10 cellular contexts compared by ENCODE assay signal in the genomic region with DNA sequence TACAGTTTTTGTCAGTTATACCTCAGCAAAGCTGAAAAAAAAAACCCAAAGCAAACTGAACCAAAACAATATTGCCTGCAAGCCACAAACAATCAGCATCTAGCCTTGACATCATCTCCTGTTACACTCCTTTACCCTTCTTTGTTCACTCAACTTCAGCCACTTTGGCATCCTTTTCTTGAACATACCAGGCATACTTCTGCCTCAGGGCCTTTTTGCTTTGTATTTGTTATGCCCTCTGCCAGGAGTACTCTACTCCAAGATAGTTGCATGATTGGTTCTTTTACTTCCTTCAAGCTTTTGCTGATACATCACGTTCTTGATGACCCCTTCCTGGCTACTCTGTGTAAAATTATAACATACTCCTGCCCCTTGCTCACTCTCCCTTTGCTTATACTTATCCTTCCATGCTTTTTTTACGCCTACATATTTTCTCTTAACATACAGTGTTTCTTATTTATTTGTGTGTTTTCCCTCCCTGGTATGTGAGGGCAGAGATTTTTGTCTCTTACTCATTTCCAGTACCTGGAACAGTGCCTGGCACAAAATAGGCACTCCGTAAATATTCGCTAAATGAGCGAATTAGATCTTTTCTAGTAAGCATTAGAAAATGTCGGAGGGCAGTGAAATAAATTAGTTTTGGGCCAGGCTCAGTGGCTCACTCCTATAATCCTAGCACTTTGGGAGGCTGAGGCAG. TPM values are rescaled to one million over a fixed set of nuclear protein-coding genes. Genes with fewer than 3 reads are reported as not detected.
DNase-seq lines count a peak whose midpoint lies in the region; ATAC-seq and TF ChIP-seq lines count a peak whose summit lies in the region.
"Had no signal": no experiment of that assay in that cellular context is flagged by ENCODE, and none has a peak within 500 bp of the region (broad histone marks: within the 10 kb centered on the region; RNA-seq: fewer than 3 reads in every experiment).

No MANE protein-coding gene starts in this region.

- DNase-seq in GM23338 (ENCODE audit: low spot score) (peak; percentile 91), amniotic stem cell (lab: John Stamatoyannopoulos, UW) (peak; percentile 38), glomerular visceral epithelial cell (ENCODE audit: extremely low spot score) (peak; percentile 18), pulmonary artery endothelial cell (ENCODE audit: low read depth, low spot score) (peak; percentile 93), tibial nerve (ENCODE audit: low spot score in 2 of 2) (no peak), body of pancreas (no peak)
- DNase-seq: naive thymus-derived CD4-positive, alpha-beta T cell had no signal

- no peak for TF ChIP-seq CTCF in GM23338 (conservative IDR thresholded peaks at IDR 0.05; ENCODE audit: low read depth in 2 of 2)
- TF ChIP-seq CTCF in tibial nerve (IDR thresholded peaks at IDR 0.05): no peak
- no peak for TF ChIP-seq CTCF in body of pancreas (IDR thresholded peaks at IDR 0.05)

- H3K9me3 ChIP-seq in tibial nerve: no peaks in the 10 kb centered on the region
- no peaks in the 10 kb centered on the region for H3K9me3 ChIP-seq in body of pancreas

- H3F3A ChIP-seq in GM23338 (replicated peaks; ENCODE audit: low read depth): no peaks in the 10 kb centered on the region

- H3K79me2 ChIP-seq in GM23338 (replicated peaks; ENCODE audit: insufficient read depth): peaks cover 89% of the 10 kb centered on the region

- peaks cover 16% of the 10 kb centered on the region; the same call in 1 of the 2 replicates for H4K20me1 ChIP-seq in GM23338 (replicated peaks; ENCODE audit: insufficient read depth)

- peak overlapping the region; percentile 86 for H3K27ac Mint-ChIP-seq in GM23338
- H3K27ac Mint-ChIP-seq: dendritic cell treated with granulocyte-macrophage colony-stimulating factor and Interleukin-4, amounts not matched to agents 40 ng/mL and 50 ng/mL, for 4 days had no signal

- no peak overlapping the region for H2AFZ ChIP-seq in GM23338

- H3K4me1 Mint-ChIP-seq in GM23338: peaks cover 21% of the 10 kb centered on the region

- peaks cover 6% of the 10 kb centered on the region for H3K27me3 Mint-ChIP-seq in GM23338 (ENCODE audit: insufficient read depth, low read depth, poor library complexity)
- H3K27me3 Mint-ChIP-seq: dendritic cell treated with granulocyte-macrophage colony-stimulating factor and Interleukin-4, amounts not matched to agents 40 ng/mL and 50 ng/mL, for 4 days; naive thymus-derived CD4-positive, alpha-beta T cell had no signal

- no peak for TF ChIP-seq EP300 in tibial nerve (IDR thresholded peaks at IDR 0.05)

- peaks cover 28% of the 10 kb centered on the region for H3K36me3 Mint-ChIP-seq in GM23338 (ENCODE audit: low read depth)

- H3K36me3 ChIP-seq in GM23338 (ENCODE audit: insufficient read depth): no peaks in the 10 kb centered on the region
- H3K36me3 ChIP-seq in tibial nerve: peaks cover 0 to 14% (median 0%) of the 10 kb centered on the region in 3 donors
- H3K36me3 ChIP-seq in body of pancreas (replicated peaks in 1 of 2; ENCODE audit: insufficient read depth in 1 of 2, low read depth in 2 of 2): no peaks in the 10 kb centered on the region

- intact Hi-C loops in body of pancreas (cut with DNase I): no loop called here

- H3K4me3 ChIP-seq in GM23338 (no peak overlapping the region), tibial nerve (no peak overlapping the region), body of pancreas (no peak overlapping the region)

- H3K9me3 Mint-ChIP-seq in GM23338: no peaks in the 10 kb centered on the region
- H3K9me3 Mint-ChIP-seq: dendritic cell treated with granulocyte-macrophage colony-stimulating factor and Interleukin-4, amounts not matched to agents 40 ng/mL and 50 ng/mL, for 4 days; naive thymus-derived CD4-positive, alpha-beta T cell had no signal

- H3K27me3 ChIP-seq in GM23338 (ENCODE audit: insufficient read depth) (no peaks in the 10 kb centered on the region), tibial nerve (no peaks in the 10 kb centered on the region), body of pancreas (no peaks in the 10 kb centered on the region)

- H3K9me2 ChIP-seq in GM23338 (ENCODE audit: insufficient read depth): no peaks in the 10 kb centered on the region

- H3K4me1 ChIP-seq in GM23338 (ENCODE audit: insufficient read depth): peaks cover 8% of the 10 kb centered on the region
- peaks cover 0 to 13% (median 0%) of the 10 kb centered on the region in 4 donors for H3K4me1 ChIP-seq in tibial nerve
- H3K4me1 ChIP-seq in body of pancreas: peaks cover 3% of the 10 kb centered on the region

- H3K4me2 ChIP-seq in GM23338: peak overlapping the region; percentile 12; the same call in 1 of the 2 replicates

- ATAC-seq in GM23338 (peak; percentile 95), GM18517 (IDR thresholded peaks at IDR 0.05; ENCODE audit: unreplicated experiment) (no peak), body of pancreas (no peak), GM21515 (IDR thresholded peaks at IDR 0.05; ENCODE audit: unreplicated experiment) (no peak)
- ATAC-seq: naive thymus-derived CD4-positive, alpha-beta T cell had no signal

- H3K27ac ChIP-seq in GM23338 (ENCODE audit: low read depth): peak overlapping the region; percentile 84
- no peak overlapping the region for H3K27ac ChIP-seq in tibial nerve
- no peak overlapping the region for H3K27ac ChIP-seq in body of pancreas

- peak overlapping the region; percentile 0; the same call in 2 of the 3 replicates for H3K4me3 Mint-ChIP-seq in GM23338
- H3K4me3 Mint-ChIP-seq: dendritic cell treated with granulocyte-macrophage colony-stimulating factor and Interleukin-4, amounts not matched to agents 40 ng/mL and 50 ng/mL, for 4 days; naive thymus-derived CD4-positive, alpha-beta T cell had no signal

- 77 to 83% methylated on average over 6 of the region's 6 CpGs for WGBS in tibial nerve, 2 donors
- 84 to 86% methylated on average over 6 of the region's 6 CpGs for WGBS in body of pancreas, 2 donors

- no peak for TF ChIP-seq POLR2A in tibial nerve (IDR thresholded peaks at IDR 0.05)
- no peak for TF ChIP-seq POLR2A in body of pancreas (IDR thresholded peaks at IDR 0.05)

TF ChIP-seq in GM23338, 12 proteins besides CTCF, POLR2A, EP300 and RAD21 (continues in another document):
- 0 out of 2 replicates have a peak, but pooled peaks have one; percentile 6 for TF ChIP-seq CREB1 (CRISPR knock-in tag; IDR thresholded peaks at IDR 0.05; ENCODE audit: low read depth)
- TF ChIP-seq, protein P1, sequence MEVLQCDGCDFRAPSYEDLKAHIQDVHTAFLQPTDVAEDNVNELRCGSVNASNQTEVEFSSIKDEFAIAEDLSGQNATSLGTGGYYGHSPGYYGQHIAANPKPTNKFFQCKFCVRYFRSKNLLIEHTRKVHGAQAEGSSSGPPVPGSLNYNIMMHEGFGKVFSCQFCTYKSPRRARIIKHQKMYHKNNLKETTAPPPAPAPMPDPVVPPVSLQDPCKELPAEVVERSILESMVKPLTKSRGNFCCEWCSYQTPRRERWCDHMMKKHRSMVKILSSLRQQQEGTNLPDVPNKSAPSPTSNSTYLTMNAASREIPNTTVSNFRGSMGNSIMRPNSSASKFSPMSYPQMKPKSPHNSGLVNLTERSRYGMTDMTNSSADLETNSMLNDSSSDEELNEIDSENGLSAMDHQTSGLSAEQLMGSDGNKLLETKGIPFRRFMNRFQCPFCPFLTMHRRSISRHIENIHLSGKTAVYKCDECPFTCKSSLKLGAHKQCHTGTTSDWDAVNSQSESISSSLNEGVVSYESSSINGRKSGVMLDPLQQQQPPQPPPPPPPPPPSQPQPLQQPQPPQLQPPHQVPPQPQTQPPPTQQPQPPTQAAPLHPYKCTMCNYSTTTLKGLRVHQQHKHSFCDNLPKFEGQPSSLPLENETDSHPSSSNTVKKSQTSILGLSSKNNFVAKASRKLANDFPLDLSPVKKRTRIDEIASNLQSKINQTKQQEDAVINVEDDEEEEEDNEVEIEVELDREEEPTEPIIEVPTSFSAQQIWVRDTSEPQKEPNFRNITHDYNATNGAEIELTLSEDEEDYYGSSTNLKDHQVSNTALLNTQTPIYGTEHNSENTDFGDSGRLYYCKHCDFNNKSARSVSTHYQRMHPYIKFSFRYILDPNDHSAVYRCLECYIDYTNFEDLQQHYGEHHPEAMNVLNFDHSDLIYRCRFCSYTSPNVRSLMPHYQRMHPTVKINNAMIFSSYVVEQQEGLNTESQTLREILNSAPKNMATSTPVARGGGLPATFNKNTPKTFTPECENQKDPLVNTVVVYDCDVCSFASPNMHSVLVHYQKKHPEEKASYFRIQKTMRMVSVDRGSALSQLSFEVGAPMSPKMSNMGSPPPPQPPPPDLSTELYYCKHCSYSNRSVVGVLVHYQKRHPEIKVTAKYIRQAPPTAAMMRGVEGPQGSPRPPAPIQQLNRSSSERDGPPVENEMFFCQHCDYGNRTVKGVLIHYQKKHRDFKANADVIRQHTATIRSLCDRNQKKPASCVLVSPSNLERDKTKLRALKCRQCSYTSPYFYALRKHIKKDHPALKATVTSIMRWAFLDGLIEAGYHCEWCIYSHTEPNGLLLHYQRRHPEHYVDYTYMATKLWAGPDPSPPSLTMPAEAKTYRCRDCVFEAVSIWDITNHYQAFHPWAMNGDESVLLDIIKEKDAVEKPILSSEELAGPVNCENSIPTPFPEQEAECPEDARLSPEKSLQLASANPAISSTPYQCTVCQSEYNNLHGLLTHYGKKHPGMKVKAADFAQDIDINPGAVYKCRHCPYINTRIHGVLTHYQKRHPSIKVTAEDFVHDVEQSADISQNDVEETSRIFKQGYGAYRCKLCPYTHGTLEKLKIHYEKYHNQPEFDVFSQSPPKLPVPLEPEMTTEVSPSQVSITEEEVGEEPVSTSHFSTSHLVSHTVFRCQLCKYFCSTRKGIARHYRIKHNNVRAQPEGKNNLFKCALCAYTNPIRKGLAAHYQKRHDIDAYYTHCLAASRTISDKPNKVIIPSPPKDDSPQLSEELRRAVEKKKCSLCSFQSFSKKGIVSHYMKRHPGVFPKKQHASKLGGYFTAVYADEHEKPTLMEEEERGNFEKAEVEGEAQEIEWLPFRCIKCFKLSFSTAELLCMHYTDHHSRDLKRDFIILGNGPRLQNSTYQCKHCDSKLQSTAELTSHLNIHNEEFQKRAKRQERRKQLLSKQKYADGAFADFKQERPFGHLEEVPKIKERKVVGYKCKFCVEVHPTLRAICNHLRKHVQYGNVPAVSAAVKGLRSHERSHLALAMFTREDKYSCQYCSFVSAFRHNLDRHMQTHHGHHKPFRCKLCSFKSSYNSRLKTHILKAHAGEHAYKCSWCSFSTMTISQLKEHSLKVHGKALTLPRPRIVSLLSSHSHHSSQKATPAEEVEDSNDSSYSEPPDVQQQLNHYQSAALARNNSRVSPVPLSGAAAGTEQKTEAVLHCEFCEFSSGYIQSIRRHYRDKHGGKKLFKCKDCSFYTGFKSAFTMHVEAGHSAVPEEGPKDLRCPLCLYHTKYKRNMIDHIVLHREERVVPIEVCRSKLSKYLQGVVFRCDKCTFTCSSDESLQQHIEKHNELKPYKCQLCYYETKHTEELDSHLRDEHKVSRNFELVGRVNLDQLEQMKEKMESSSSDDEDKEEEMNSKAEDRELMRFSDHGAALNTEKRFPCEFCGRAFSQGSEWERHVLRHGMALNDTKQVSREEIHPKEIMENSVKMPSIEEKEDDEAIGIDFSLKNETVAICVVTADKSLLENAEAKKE (CRISPR knock-in tag; IDR thresholded peaks at IDR 0.05): no peak

RNA-seq across cellular contexts. Expression of a gene that starts 12.7 kb away (rescaled TPM):
- total RNA-seq in GM23338 (2014; rRNA removed; shearing (Covaris generic)): 94.3 and 114 TPM in 2 replicates
- polyA plus RNA-seq in GM23338 (2016; fragmentation: Nextera tagmentation; extraction: Ambion mirVana): 37.2 and 46.5 TPM in 2 replicates
- total RNA-seq in pulmonary artery endothelial cell (30.3 and 42.2 TPM in 2 replicates), tibial nerve (10 to 100 TPM; 33.3 to 60.7 (median 42.7) TPM), body of pancreas (10 to 100 TPM in 1 of 2 donors, 1 to 10 TPM in 1; 4.3 to 22.1 TPM)

Comparison
In these comparisons a context has a peak if more than half of its experiments do, and no peak if none do; other contexts are left out.
1. DNase-seq: peak in GM23338 (single experiment), amniotic stem cell (single experiment), glomerular visceral epithelial cell (single experiment) and pulmonary artery endothelial cell (single experiment); none in tibial nerve (0 of 2) and body of pancreas (0 of 4).